8 cellular contexts compared by ENCODE assay signal in genomic region chr1:9909222-9910046, GRCh38. TPM values are rescaled to one million over a fixed set of nuclear protein-coding genes. Genes with fewer than 3 reads are reported as not detected.
DNase-seq lines count a peak whose midpoint lies in the region; ATAC-seq and TF ChIP-seq lines count a peak whose summit lies in the region.

No MANE protein-coding gene starts in this region.

- H3K4me3 ChIP-seq in esophagus squamous epithelium (peak overlapping the region; percentile 82 to 95 (median 89)), uterus (peak overlapping the region; percentile 67 to 93)

- H3K36me3 ChIP-seq in esophagus squamous epithelium (no peaks in the 10 kb centered on the region), uterus (no peaks in the 10 kb centered on the region)

- H3K4me3 Mint-ChIP-seq in IgD-negative memory B cell = peak overlapping the region; percentile 88 to 99 (median 96)

- H3K4me1 ChIP-seq in esophagus squamous epithelium (peaks cover 20 to 87% (median 26%) of the 10 kb centered on the region in 3 donors), uterus (peaks cover 5 to 7% of the 10 kb centered on the region in 2 donors)

- WGBS in esophagus squamous epithelium, 2 donors = 0 to 2% methylated on average over 19 to 22 of the region's 47 CpGs

- ATAC-seq in omental fat pad (ENCODE audit: low FRiP score) = peak; percentile 1
- no peak for ATAC-seq in GM19328 (IDR thresholded peaks at IDR 0.05; ENCODE audit: unreplicated experiment)

- H3K9me3 Mint-ChIP-seq in IgD-negative memory B cell = no peaks in the 10 kb centered on the region

- peak overlapping the region in 2 of 3 donors; percentile 65 to 79 for H3K27ac Mint-ChIP-seq in IgD-negative memory B cell

- H3K9me3 ChIP-seq in esophagus squamous epithelium = no peaks in the 10 kb centered on the region
- H3K9me3 ChIP-seq in uterus = no peaks in the 10 kb centered on the region

- H3K27me3 ChIP-seq in esophagus squamous epithelium (no peaks in the 10 kb centered on the region), uterus (no peaks in the 10 kb centered on the region)

- DNase-seq in NCI-H446 treated with DMSO at 0.1 percent for 48 hours (lab: John Stamatoyannopoulos, UW) (peak; percentile 43), NCI-H446 (lab: John Stamatoyannopoulos, UW) (no peak), esophagus squamous epithelium (lab: John Stamatoyannopoulos, UW) (peak; percentile 25), omental fat pad (ENCODE audit: low spot score) (no peak), uterus (peak; percentile 39 to 48)
- DNase-seq in activated CD8-positive, alpha-beta memory T cell treated with anti-CD3 and anti-CD28 coated beads for 48 hours (ENCODE audit: low read depth in 2 of 3, low spot score in 2 of 3) = peak; percentile 22 to 40 (median 22)

- peaks cover 14 to 18% (median 18%) of the 10 kb centered on the region in 3 donors for H3K4me1 Mint-ChIP-seq in IgD-negative memory B cell

- no peaks in the 10 kb centered on the region for H3K27me3 Mint-ChIP-seq in IgD-negative memory B cell

- peak overlapping the region; percentile 91 to 96 (median 94) for H3K27ac ChIP-seq in esophagus squamous epithelium
- H3K27ac ChIP-seq in uterus = peak overlapping the region; percentile 70 to 74

- intact Hi-C loops in esophagus squamous epithelium (cut with DNase I) (no loop called here), uterus (cut with DNase I; ENCODE audit: low total_unique reads) (no loop called here)

- TF ChIP-seq CTCF in esophagus squamous epithelium (IDR thresholded peaks at IDR 0.05) (no peak), omental fat pad (IDR thresholded peaks at IDR 0.05) (no peak), uterus (IDR thresholded peaks at IDR 0.05) (no peak)

- no peak for TF ChIP-seq POLR2A in esophagus squamous epithelium (IDR thresholded peaks at IDR 0.05)
- TF ChIP-seq POLR2A in uterus (IDR thresholded peaks at IDR 0.05) = no peak

- peaks cover 2% of the 10 kb centered on the region for H3K36me3 Mint-ChIP-seq in IgD-negative memory B cell

RNA-seq across cellular contexts. Expression of gene CTNNBIP1, which starts 0.6 kb away (rescaled TPM):
- polyA plus RNA-seq in IgD-negative memory B cell = 10.0 TPM
- total RNA-seq in esophagus squamous epithelium = 100 to 1,000 TPM in 2 of 4 donors, 10 to 100 TPM in 2; 76.1 to 186 (median 118) TPM
- 10 to 100 TPM; 13.3 to 42.6 (median 15.7) TPM for total RNA-seq in omental fat pad
- total RNA-seq in uterus = 10 to 100 TPM in 2 of 4 donors, 1 to 10 TPM in 2; 4.7 to 26.6 (median 13.6) TPM

RNA-seq across cellular contexts. Expression of gene LZIC, which starts 33.8 kb away (rescaled TPM):
- polyA plus RNA-seq in IgD-negative memory B cell = 30.0 TPM
- total RNA-seq in esophagus squamous epithelium (10 to 100 TPM; 21.4 to 24.7 (median 23.0) TPM), omental fat pad (10 to 100 TPM; 15.1 to 31.8 (median 19.9) TPM), uterus (10 to 100 TPM in 3 of 4 donors, 1 to 10 TPM in 1; 9.4 to 66.9 (median 26.0) TPM)

RNA-seq across cellular contexts. Expression of gene NMNAT1, which starts 33.8 kb away (rescaled TPM):
- polyA plus RNA-seq in IgD-negative memory B cell = 7.9 TPM
- total RNA-seq in esophagus squamous epithelium = 1 to 10 TPM; 3.9 to 7.9 (median 6.0) TPM
- total RNA-seq in omental fat pad = 1 to 10 TPM; 4.7 to 6.5 (median 5.6) TPM
- 10 to 100 TPM in 2 of 4 donors, 1 to 10 TPM in 2; 1.8 to 41.5 (median 12.7) TPM for total RNA-seq in uterus

Comparison
In these comparisons a context has a peak if more than half of its experiments do, and no peak if none do; other contexts are left out.
1. DNase-seq: peak in NCI-H446 treated with DMSO at 0.1 percent for 48 hours (single experiment), activated CD8-positive, alpha-beta memory T cell treated with anti-CD3 and anti-CD28 coated beads for 48 hours (3 of 3), esophagus squamous epithelium (single experiment) and uterus (2 of 2); none in NCI-H446 (0 of 2) and omental fat pad (single experiment).